In the genomic region with DNA sequence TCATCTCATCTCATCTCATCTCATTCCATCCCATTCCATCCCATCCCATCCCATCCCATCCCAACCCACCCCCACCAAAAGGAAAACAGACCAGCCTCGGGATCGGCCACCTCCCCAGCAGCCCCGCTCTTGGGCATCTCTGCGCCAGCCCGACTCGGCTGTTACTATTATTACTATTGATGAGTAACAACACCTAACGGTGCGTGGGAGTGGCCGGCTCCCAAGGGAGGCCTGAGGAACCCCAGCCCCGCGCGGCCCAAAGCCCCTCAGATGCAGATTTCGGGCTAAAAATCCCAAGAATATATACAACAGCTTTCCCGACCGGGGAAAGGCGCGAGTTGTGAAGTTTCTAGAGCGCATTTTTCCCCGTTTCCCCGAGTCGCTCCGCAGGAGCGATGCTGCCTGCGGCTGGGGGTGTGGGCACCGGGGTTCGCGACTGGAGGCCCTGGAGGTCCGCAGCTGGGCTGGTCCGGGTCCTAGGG, we compare ENCODE assay signal across 8 cellular contexts. TPM values are rescaled to one million over a fixed set of nuclear protein-coding genes. Genes with fewer than 3 reads are reported as not detected.
DNase-seq lines count a peak whose midpoint lies in the region; ATAC-seq, FAIRE-seq and TF ChIP-seq lines count a peak whose summit lies in the region.

No MANE protein-coding gene starts in this region.

- peak; percentile 36 for DNase-seq in HT1080 (ENCODE audit: low read depth)
- peak; percentile 35 for DNase-seq in activated T-cell treated with anti-CD3 and anti-CD28 coated beads for 48 hours (ENCODE audit: low read depth)
- peak; percentile 31 for DNase-seq in left cardiac atrium
- no peak for DNase-seq in sigmoid colon
- DNase-seq in AG08395 (ENCODE audit: low spot score): no peak
- DNase-seq in HTR-8/SVneo (ENCODE audit: insufficient read length, low spot score): no peak

- intact Hi-C loops in left cardiac atrium (cut with DNase I) (no loop called here), sigmoid colon (cut with DNase I) (no loop called here)

- TF ChIP-seq POLR2A in sigmoid colon (IDR thresholded peaks at IDR 0.05): no peak

- no peak for FAIRE-seq in HTR-8/SVneo (lab: Jason Lieb, UNC)

- 0 to 1% methylated on average over 29 of the region's 29 CpGs for WGBS in sigmoid colon, 2 donors

- no peaks in the 10 kb centered on the region for H3K27me3 ChIP-seq in sigmoid colon

- no peak for TF ChIP-seq CTCF in sigmoid colon (IDR thresholded peaks at IDR 0.05)

- peak; percentile 39 for ATAC-seq in GM21390 (IDR thresholded peaks at IDR 0.05; ENCODE audit: unreplicated experiment)
- ATAC-seq in left cardiac atrium: peak; percentile 17 to 24

- peak overlapping the region; percentile 78 to 97 (median 96) for H3K4me3 ChIP-seq in sigmoid colon

- H3K9me3 ChIP-seq in ES-I3 (ENCODE audit: control insufficient read depth, insufficient read depth, low read length): no peaks in the 10 kb centered on the region
- no peaks in the 10 kb centered on the region for H3K9me3 ChIP-seq in sigmoid colon

- H3K36me3 ChIP-seq in ES-I3 (ENCODE audit: insufficient read depth, low read length) (no peaks in the 10 kb centered on the region), sigmoid colon (peaks cover 0 to 22% (median 0%) of the 10 kb centered on the region in 4 donors)

- H3K9ac ChIP-seq in ES-I3 (ENCODE audit: low read depth, low read length): peak overlapping the region; percentile 93

- H3K4me1 ChIP-seq in ES-I3 (ENCODE audit: insufficient read depth, low read length) (no peaks in the 10 kb centered on the region), sigmoid colon (peaks cover 0 to 53% (median 35%) of the 10 kb centered on the region in 4 donors)

- peak overlapping the region; percentile 91 to 99 (median 94) for H3K27ac ChIP-seq in sigmoid colon

- no peak for TF ChIP-seq EP300 in sigmoid colon (IDR thresholded peaks at IDR 0.05)

RNA-seq across cellular contexts. Expression of a gene that starts 0.6 kb away (rescaled TPM):
- 17.1 and 21.6 TPM in 2 replicates for total RNA-seq in HT1080 (2014; rRNA removed; shearing (Covaris generic))
- polyA plus RNA-seq in HT1080 (2015; cell fraction: cytosol; rRNA removed): 13.4 and 15.1 TPM in 2 replicates
- 36.9 and 37.1 TPM in 2 replicates for polyA plus RNA-seq in HT1080 (2015; cell fraction: nucleus; rRNA removed)
- 1 to 10 TPM; 2.4 to 4.9 TPM for total RNA-seq in left cardiac atrium
- 100 to 1,000 TPM; 179 to 346 (median 240) TPM for total RNA-seq in sigmoid colon
- polyA plus RNA-seq in sigmoid colon: 1 to 10 TPM in 2 of 3 donors, under 1 TPM in 1; 0.23 to 6.8 (median 1.8) TPM

Comparison
In these comparisons a context has a peak if more than half of its experiments do, and no peak if none do; other contexts are left out.
1. DNase-seq: peak in HT1080 (single experiment), activated T-cell treated with anti-CD3 and anti-CD28 coated beads for 48 hours (single experiment) and left cardiac atrium (single experiment); none in sigmoid colon (single experiment), AG08395 (single experiment) and HTR-8/SVneo (single experiment).